8 cellular contexts compared by ENCODE assay signal in genomic region chr5:103119765-103120606, GRCh38. TPM values are rescaled to one million over a fixed set of nuclear protein-coding genes. Genes with fewer than 3 reads are reported as not detected.
A peak's percentile ranks its signal among the peaks of the same experiment; 100 is the strongest.
DNase-seq lines count a peak whose midpoint lies in the region; ATAC-seq, FAIRE-seq and TF ChIP-seq lines count a peak whose summit lies in the region.

TSS of gene GIN1 (minus strand) at chr5:103120138. CDS start at chr5:103108707, 11,431 bp downstream.
TSS of gene PPIP5K2 (plus strand) at chr5:103120301. CDS start at chr5:103129590, 9,289 bp downstream.

- H4K91ac ChIP-seq in H1 (replicated peaks; ENCODE audit: insufficient read length, low read length) (no peak within 1 kb of the TSS), mesenchymal stem cell (ENCODE audit: low read length) (peak within 1 kb of the TSS; percentile 5)

- H3K27me3 ChIP-seq in H1 (replicated peaks in 1 of 4; ENCODE audit: control insufficient read depth in 3 of 4, extremely low read depth in 1 of 4, insufficient read depth in 3 of 4, low read length in 3 of 4) (no peaks in the 10 kb centered on the region), mesenchymal stem cell (ENCODE audit: control insufficient read depth in 1 of 2, insufficient read depth in 1 of 2, low read length in 2 of 2) (no peaks in the 10 kb centered on the region)

- TF ChIP-seq EP300 in H1 (IDR thresholded peaks at IDR 0.05; ENCODE audit: borderline replicate concordance in 1 of 2, low read depth in 2 of 2, low read length in 2 of 2), result peak in 1 of 2 experiments; percentile 73; a peak in 1 of 3 replicates

- H3K4me2 ChIP-seq in H1 (ENCODE audit: insufficient read depth in 1 of 2, low read depth in 2 of 2, low read length in 2 of 2) (peak within 1 kb of the TSS; percentile 86 to 94), mesenchymal stem cell (ENCODE audit: low read length, poor library complexity, severe bottlenecking) (peak within 1 kb of the TSS; percentile 96)

- no peak within 1 kb of the TSS for H2BK20ac ChIP-seq in H1 (ENCODE audit: low read length)

- TF ChIP-seq CTCF in H1 (IDR thresholded peaks at IDR 0.05; ENCODE audit: control extremely low read depth in 1 of 3, insufficient read depth in 1 of 3, low read depth in 1 of 3, low read length in 3 of 3), result no peak

- H3K18ac ChIP-seq in H1 (ENCODE audit: extremely low read depth, low read length) (peak within 1 kb of the TSS; percentile 66), mesenchymal stem cell (ENCODE audit: low read depth in 1 of 2, low read length in 2 of 2) (peak within 1 kb of the TSS; percentile 75 to 99)

- H3K23me2 ChIP-seq in H1 (ENCODE audit: low read depth, low read length), result peaks cover 4% of the 10 kb centered on the region

- peaks cover 0 to 3% (median under 1%) of the 10 kb centered on the region in 4 experiments; a peak in 2 of 7 replicates for H3K4me1 ChIP-seq in H1 (replicated peaks in 1 of 4; ENCODE audit: control insufficient read depth in 3 of 4, insufficient read depth in 4 of 4, low read length in 3 of 4)
- no peaks in the 10 kb centered on the region for H3K4me1 ChIP-seq in mesenchymal stem cell (ENCODE audit: control insufficient read depth, insufficient read depth, low read depth, low read length)

- peak within 1 kb of the TSS; percentile 98 for H3K27ac Mint-ChIP-seq in activated CD8-positive, alpha-beta memory T cell treated with anti-CD3 and anti-CD28 coated beads, Interleukin-2, amount 10 ng/mL, durations not matched to agents 7 days and 5 days

- H3K36me3 ChIP-seq in H1 (ENCODE audit: control insufficient read depth in 2 of 4, insufficient read depth in 4 of 4, low read length in 3 of 4) (no peaks in the 10 kb centered on the region), mesenchymal stem cell (ENCODE audit: control insufficient read depth in 1 of 2, insufficient read depth in 2 of 2, low read depth in 1 of 2, low read length in 2 of 2) (no peaks in the 10 kb centered on the region)

- no peak within 1 kb of the TSS for H2BK120ac ChIP-seq in H1 (replicated peaks; ENCODE audit: low read depth, low read length)
- H2BK120ac ChIP-seq in mesenchymal stem cell (ENCODE audit: low read depth, low read length), result peak within 1 kb of the TSS; percentile 15

- peak within 1 kb of the TSS; percentile 62; the same call in 1 of the 2 replicates for H2BK15ac ChIP-seq in H1 (ENCODE audit: low read length)
- no peak within 1 kb of the TSS for H2BK15ac ChIP-seq in mesenchymal stem cell (ENCODE audit: low read depth, poor library complexity, severe bottlenecking)

- H3K79me1 ChIP-seq in H1 (ENCODE audit: low read depth, low read length) (no peaks in the 10 kb centered on the region), mesenchymal stem cell (replicated peaks; ENCODE audit: low read length, poor library complexity, severe bottlenecking) (peaks cover 5% of the 10 kb centered on the region)

- WGBS in H1 (ENCODE audit: extremely low coverage in 1 of 2, insufficient coverage in 1 of 2, insufficient read length in 1 of 2, insufficient replicate concordance in 2 of 2, low coverage in 1 of 2, low lambda C conversion rate in 2 of 2, missing lambda C conversion rate in 1 of 2), 2 experiments, result 1% methylated on average over 46 of the region's 46 CpGs; no CpG with 5 or more reads in 1 of the 2 experiments
- WGBS in mesenchymal stem cell, result under 1% methylated on average over 41 of the region's 46 CpGs

- peak; percentile 90 for ATAC-seq in GM21367 (IDR thresholded peaks at IDR 0.05; ENCODE audit: unreplicated experiment)
- ATAC-seq in activated CD8-positive, alpha-beta memory T cell treated with anti-CD3 and anti-CD28 coated beads, Interleukin-2, amount 10 ng/mL, durations not matched to agents 7 days and 5 days, result peak; percentile 91

- H3K27ac ChIP-seq in H1 (ENCODE audit: low read depth, low read length) (peak within 1 kb of the TSS; percentile 96), mesenchymal stem cell (ENCODE audit: low read length, poor library complexity, severe bottlenecking) (peak within 1 kb of the TSS; percentile 98)

- H4K8ac ChIP-seq in H1 (ENCODE audit: extremely low read depth, insufficient read depth, low read length), result peak within 1 kb of the TSS; percentile 47; the same call in 1 of the 2 replicates
- H4K8ac ChIP-seq in mesenchymal stem cell (ENCODE audit: low read length), result peak within 1 kb of the TSS; percentile 70

- H2AFZ ChIP-seq in H1 (ENCODE audit: low read length) (peak within 1 kb of the TSS; percentile 97), mesenchymal stem cell (ENCODE audit: low read depth, low read length) (peak within 1 kb of the TSS; percentile 95)

- DNase-seq in COR-L47 (lab: John Stamatoyannopoulos, UW), result peak; percentile 95
- DNase-seq in HTR-8/SVneo (ENCODE audit: insufficient read length, low spot score), result peak; percentile 85
- DNase-seq in NOMO-1 treated with dmso at 0.1 percent for 144 hours (lab: John Stamatoyannopoulos, UW; ENCODE audit: unreplicated experiment), result peak; percentile 98
- peak; percentile 98 for DNase-seq in activated CD8-positive, alpha-beta memory T cell treated with anti-CD3 and anti-CD28 coated beads, Interleukin-2, amount 10 ng/mL, durations not matched to agents 7 days and 5 days
- DNase-seq in H1 (ENCODE audit: low read depth in 1 of 2, low spot score in 2 of 2), result peak; percentile 96
- DNase-seq in mesenchymal stem cell, result peak; percentile 99
- peak; percentile 94 for DNase-seq in stimulated activated CD8-positive, alpha-beta memory T cell treated with anti-CD3 and anti-CD28 coated beads, Interleukin-12 subunit alpha, Interleukin-12 subunit beta, amount 100 ng/mL, for 4 hours (ENCODE audit: low read depth)

- POLR2A ChIA-PET in H1 (lab: Charles Lee; ENCODE audit: partially characterized antibody), result interaction anchor here (0.6 to 2.1 kb wide), 24 partner anchors 8 to 365 kb away, joined by 3 to 10 read pairs (median 4); partner anchors contain the start of genes MACIR and PAM

- peak within 1 kb of the TSS; percentile 81 for H3K4me3 Mint-ChIP-seq in activated CD8-positive, alpha-beta memory T cell treated with anti-CD3 and anti-CD28 coated beads, Interleukin-2, amount 10 ng/mL, durations not matched to agents 7 days and 5 days

- peak; percentile 25 to 92 for TF ChIP-seq POLR2A in H1 (IDR thresholded peaks at IDR 0.05; ENCODE audit: control extremely low read depth in 1 of 2, low read depth in 2 of 2, low read length in 2 of 2)

- H3K14ac ChIP-seq in H1 (ENCODE audit: insufficient read length), result no peak within 1 kb of the TSS
- H3K14ac ChIP-seq in mesenchymal stem cell (ENCODE audit: low read length in 2 of 2), result peak within 1 kb of the TSS in 1 of 2 experiments; percentile 99

- peaks cover 0 to 55% of the 10 kb centered on the region in 2 experiments; a peak in 2 of 4 replicates for H3K79me2 ChIP-seq in H1 (ENCODE audit: control insufficient read depth in 1 of 2, insufficient read depth in 2 of 2, low read length in 2 of 2)

- H2AK5ac ChIP-seq in H1 (ENCODE audit: low read depth, low read length), result no peak within 1 kb of the TSS
- H2AK5ac ChIP-seq in mesenchymal stem cell (ENCODE audit: low read length, severe bottlenecking), result no peak within 1 kb of the TSS

- peaks cover 13% of the 10 kb centered on the region for H3K36me3 Mint-ChIP-seq in activated CD8-positive, alpha-beta memory T cell treated with anti-CD3 and anti-CD28 coated beads, Interleukin-2, amount 10 ng/mL, durations not matched to agents 7 days and 5 days

- no peak within 1 kb of the TSS for H3K23ac ChIP-seq in H1 (ENCODE audit: insufficient read length)
- H3K23ac ChIP-seq in mesenchymal stem cell (ENCODE audit: low read length in 2 of 2), result peak within 1 kb of the TSS in 1 of 2 experiments; percentile 83

- no peak for TF ChIP-seq RAD21 in H1 (IDR thresholded peaks at IDR 0.05 in 1 of 2, conservative IDR thresholded peaks at IDR 0.05 in 1 of 2; ENCODE audit: low read depth in 2 of 2, low read length in 2 of 2)

- H3K9me3 ChIP-seq in H1 (ENCODE audit: insufficient read depth in 2 of 2, low read depth in 1 of 2, low read length in 1 of 2), result no peaks in the 10 kb centered on the region
- no peaks in the 10 kb centered on the region for H3K9me3 ChIP-seq in mesenchymal stem cell (ENCODE audit: control insufficient read depth, low read length)

- no peaks in the 10 kb centered on the region for H4K20me1 ChIP-seq in H1 (replicated peaks in 1 of 2; ENCODE audit: control insufficient read depth in 1 of 2, insufficient read depth in 2 of 2, low read length in 2 of 2)

- peak within 1 kb of the TSS; percentile 51 for H4K5ac ChIP-seq in H1 (ENCODE audit: insufficient read length, low read depth, low read length)

- peak within 1 kb of the TSS; percentile 84 to 96 (median 90) for H3K4me3 ChIP-seq in H1 (ENCODE audit: extremely low read depth in 1 of 4, insufficient read depth in 2 of 4, low read depth in 3 of 4, low read length in 4 of 4)
- peak within 1 kb of the TSS; percentile 85 to 99 for H3K4me3 ChIP-seq in mesenchymal stem cell (ENCODE audit: insufficient read depth in 1 of 2, low read depth in 1 of 2, low read length in 2 of 2)

- CTCF ChIA-PET in activated CD8-positive, alpha-beta memory T cell treated with anti-CD3 and anti-CD28 coated beads, Interleukin-2, amount 10 ng/mL, durations not matched to agents 7 days and 5 days (lab: Charles Lee), result interaction anchor here (1.0 to 1.8 kb wide), 6 partner anchors 17 to 357 kb away, joined by 3 to 5 read pairs (median 3); partner anchors contain the start of gene MACIR
- CTCF ChIA-PET in H1 (lab: Charles Lee; ENCODE audit: partially characterized antibody), result interaction anchor here (0.5 to 2.3 kb wide), 11 partner anchors 18 to 439 kb away, joined by 3 to 8 read pairs (median 3); no protein-coding TSS in a partner anchor

- H3K9ac ChIP-seq in H1 (replicated peaks in 1 of 4; ENCODE audit: extremely low read depth in 1 of 4, low read depth in 3 of 4, low read length in 3 of 4), result peak within 1 kb of the TSS; percentile 94 to 99 (median 96)
- H3K9ac ChIP-seq in mesenchymal stem cell (ENCODE audit: low read length), result peak within 1 kb of the TSS; percentile 97

- peak within 1 kb of the TSS; percentile 43 for H3K56ac ChIP-seq in H1 (replicated peaks; ENCODE audit: insufficient read length, low read depth, low read length)

- no peaks in the 10 kb centered on the region for H3K27me3 Mint-ChIP-seq in activated CD8-positive, alpha-beta memory T cell treated with anti-CD3 and anti-CD28 coated beads, Interleukin-2, amount 10 ng/mL, durations not matched to agents 7 days and 5 days

- no peaks in the 10 kb centered on the region for H3K9me3 Mint-ChIP-seq in activated CD8-positive, alpha-beta memory T cell treated with anti-CD3 and anti-CD28 coated beads, Interleukin-2, amount 10 ng/mL, durations not matched to agents 7 days and 5 days (ENCODE audit: low read depth)

- H2BK12ac ChIP-seq in H1 (ENCODE audit: low read depth, low read length) (peak within 1 kb of the TSS; percentile 55; the same call in 1 of the 2 replicates), mesenchymal stem cell (ENCODE audit: low read length in 2 of 2) (peak within 1 kb of the TSS in 1 of 2 experiments; percentile 92)

- H3K4me1 Mint-ChIP-seq in activated CD8-positive, alpha-beta memory T cell treated with anti-CD3 and anti-CD28 coated beads, Interleukin-2, amount 10 ng/mL, durations not matched to agents 7 days and 5 days, result peaks cover 41% of the 10 kb centered on the region

- H2BK5ac ChIP-seq in H1 (ENCODE audit: low read depth, low read length) (peak within 1 kb of the TSS; percentile 90), mesenchymal stem cell (ENCODE audit: low read depth, low read length, poor library complexity, severe bottlenecking) (peak within 1 kb of the TSS; percentile 63)

- H3K4ac ChIP-seq in H1 (replicated peaks; ENCODE audit: insufficient read length, low read depth, low read length) (no peak within 1 kb of the TSS), mesenchymal stem cell (ENCODE audit: low read depth in 1 of 2, low read length in 2 of 2) (peak within 1 kb of the TSS in 1 of 2 experiments; percentile 77)

- FAIRE-seq in HTR-8/SVneo (lab: Jason Lieb, UNC) (peak; percentile 93), H1 (lab: Jason Lieb, UNC) (peak; percentile 99)

RNA-seq across cellular contexts. Expression of gene GIN1, which starts in this region (rescaled TPM):
- 10 to 100 TPM; 10.1 to 10.8 TPM for total RNA-seq in activated CD8-positive, alpha-beta memory T cell treated with anti-CD3 and anti-CD28 coated beads, Interleukin-2, amount 10 ng/mL, durations not matched to agents 7 days and 5 days
- total RNA-seq in H1 (2021; fragmentation: NEBNext Ultra II Directional; extraction: Animal tissue kit (Norgen Biotek cat#: 25700)), result 7.0 and 7.1 TPM in 2 replicates
- polyA plus RNA-seq in H1 (2011; rRNA removed), result 0.77 and 1.9 TPM in 2 replicates
- 2.5 TPM for polyA plus RNA-seq in H1 (2011; cell fraction: cytosol; rRNA removed)
- 1.2 TPM for polyA plus RNA-seq in H1 (2011; cell fraction: nucleus; rRNA removed)
- polyA plus RNA-seq in H1 (2012, experiment 1 of 2), result 2.3 to 6.4 TPM (median 3.1 TPM) in 4 replicates
- polyA plus RNA-seq in H1 (2012, experiment 2 of 2), result 0.76 TPM
- 4.4 TPM for polyA plus RNA-seq in H1 (2013, experiment 1 of 2)
- polyA plus RNA-seq in H1 (2013, experiment 2 of 2), result 5.4 TPM
- polyA minus RNA-seq in H1 (2011; rRNA and poly(A)+ RNA removed), result 3.1 and 4.9 TPM in 2 replicates
- 1.3 TPM for polyA minus RNA-seq in H1 (2011; cell fraction: cytosol; rRNA and poly(A)+ RNA removed)
- 12.8 TPM for polyA minus RNA-seq in H1 (2011; cell fraction: nucleus; rRNA and poly(A)+ RNA removed)
- polyA plus RNA-seq in mesenchymal stem cell (2013, experiment 1 of 2), result 3.7 TPM
- polyA plus RNA-seq in mesenchymal stem cell (2013, experiment 2 of 2), result 5.3 TPM

RNA-seq across cellular contexts. Expression of gene PPIP5K2, which starts in this region (rescaled TPM):
- 10 to 100 TPM; 61.4 to 62.6 TPM for total RNA-seq in activated CD8-positive, alpha-beta memory T cell treated with anti-CD3 and anti-CD28 coated beads, Interleukin-2, amount 10 ng/mL, durations not matched to agents 7 days and 5 days
- 39.1 and 46.6 TPM in 2 replicates for total RNA-seq in H1 (2021; fragmentation: NEBNext Ultra II Directional; extraction: Animal tissue kit (Norgen Biotek cat#: 25700))
- polyA plus RNA-seq in H1 (2011; rRNA removed), result 8.4 and 14.8 TPM in 2 replicates
- polyA plus RNA-seq in H1 (2011; cell fraction: cytosol; rRNA removed), result 14.2 TPM
- 12.1 TPM for polyA plus RNA-seq in H1 (2011; cell fraction: nucleus; rRNA removed)
- 8.8 to 18.2 TPM (median 14.0 TPM) in 4 replicates for polyA plus RNA-seq in H1 (2012, experiment 1 of 2)
- polyA plus RNA-seq in H1 (2012, experiment 2 of 2), result 2.0 TPM
- polyA plus RNA-seq in H1 (2013, experiment 1 of 2), result 22.3 TPM
- 24.0 TPM for polyA plus RNA-seq in H1 (2013, experiment 2 of 2)
- polyA minus RNA-seq in H1 (2011; rRNA and poly(A)+ RNA removed), result 27.0 and 35.2 TPM in 2 replicates
- 33.0 TPM for polyA minus RNA-seq in H1 (2011; cell fraction: cytosol; rRNA and poly(A)+ RNA removed)
- polyA minus RNA-seq in H1 (2011; cell fraction: nucleus; rRNA and poly(A)+ RNA removed), result 93.0 TPM
- 35.5 TPM for polyA plus RNA-seq in mesenchymal stem cell (2013, experiment 1 of 2)
- 39.9 TPM for polyA plus RNA-seq in mesenchymal stem cell (2013, experiment 2 of 2)

Comparison
In these comparisons a context has a peak if more than half of its experiments do, and no peak if none do; other contexts are left out.
1. Peak in every context shown above with its lines: DNase-seq, ATAC-seq, H3K4me3 ChIP-seq and H3K27ac ChIP-seq.